8 cellular contexts compared by ENCODE assay signal in the genomic region with DNA sequence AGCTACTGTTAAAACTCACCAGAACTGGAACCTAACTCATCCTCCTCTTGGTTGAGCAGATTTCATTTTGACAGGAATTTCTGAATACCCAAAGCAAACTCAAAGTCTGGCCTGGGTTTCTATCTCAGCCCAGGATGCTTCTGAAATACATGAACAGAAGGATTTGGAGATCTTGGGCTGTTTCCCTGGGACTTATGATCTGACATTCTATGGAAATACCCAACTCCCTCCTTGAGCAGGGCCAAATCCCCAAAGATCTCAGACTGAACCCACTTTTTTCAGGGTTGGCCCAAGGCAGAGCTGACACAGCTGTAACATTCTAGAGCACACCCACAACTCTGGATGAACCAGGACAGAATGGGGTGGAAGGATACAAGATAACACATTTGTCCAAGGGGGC. TPM values are rescaled to one million over a fixed set of nuclear protein-coding genes. Genes with fewer than 3 reads are reported as not detected.
A peak's percentile ranks its signal among the peaks of the same experiment; 100 is the strongest.
DNase-seq lines count a peak whose midpoint lies in the region; TF ChIP-seq lines count a peak whose summit lies in the region.

No MANE protein-coding gene starts in this region.

- H3K9me3 ChIP-seq in ascending aorta: no peaks in the 10 kb centered on the region
- H3K9me3 ChIP-seq in tibial artery: no peaks in the 10 kb centered on the region
- H3K9me3 ChIP-seq in GM23248 (ENCODE audit: low read depth): no peaks in the 10 kb centered on the region

- peaks cover 4% of the 10 kb centered on the region; the same call in 1 of the 2 replicates for H4K20me1 ChIP-seq in GM23248 (ENCODE audit: insufficient read depth)

- no peaks in the 10 kb centered on the region for H3K27me3 Mint-ChIP-seq in activated T-cell treated with anti-CD3 and anti-CD28 coated beads, Interleukin-2, amount 50 U/mL, for 24 hours
- H3K27me3 Mint-ChIP-seq in mesothelial cell of epicardium (ENCODE audit: low read depth): no peaks in the 10 kb centered on the region

- H3K36me3 Mint-ChIP-seq in activated T-cell treated with anti-CD3 and anti-CD28 coated beads, Interleukin-2, amount 50 U/mL, for 24 hours (ENCODE audit: low read depth): peaks cover 19% of the 10 kb centered on the region
- no peaks in the 10 kb centered on the region for H3K36me3 Mint-ChIP-seq in mesothelial cell of epicardium

- no peak overlapping the region for H3K4me2 ChIP-seq in GM23248 (ENCODE audit: unreplicated experiment)

- TF ChIP-seq CTCF in ascending aorta (IDR thresholded peaks at IDR 0.05) (no peak), mesothelial cell of epicardium (IDR thresholded peaks at IDR 0.05; ENCODE audit: unreplicated experiment) (no peak), tibial artery (IDR thresholded peaks at IDR 0.05) (no peak)

- peak overlapping the region; percentile 97 for H3K27ac Mint-ChIP-seq in activated T-cell treated with anti-CD3 and anti-CD28 coated beads, Interleukin-2, amount 50 U/mL, for 24 hours
- H3K27ac Mint-ChIP-seq in mesothelial cell of epicardium: no peak overlapping the region

- in situ Hi-C loops in KBM-7 (cut with MboI; ENCODE audit: low pct_unique_long_range_greater_than_20kb, low sequenced_read_pairs): no loop called here
- in situ Hi-C loops in GM23248 (cut with MboI): no loop called here

- H2AFZ ChIP-seq in GM23248: no peak overlapping the region

- intact Hi-C loops in ascending aorta (cut with DNase I): loop anchor here (1.0 to 10.0 kb wide), 7 partner anchors 105 to 1355 kb away; partner anchors contain the start of genes CAB39L, FNDC3A, MED4 and NUDT15
- intact Hi-C loops in tibial artery (cut with DNase I; ENCODE audit: low total_unique reads): loop anchor here (2.0 to 10.0 kb wide), 2 partner anchors 73 to 105 kb away; partner anchors contain the start of gene RB1

- no peaks in the 10 kb centered on the region for H3K36me3 ChIP-seq in ascending aorta
- no peaks in the 10 kb centered on the region for H3K36me3 ChIP-seq in tibial artery
- H3K36me3 ChIP-seq in GM23248 (ENCODE audit: low read depth): no peaks in the 10 kb centered on the region

- H3K4me1 ChIP-seq in ascending aorta (peaks cover 6 to 10% of the 10 kb centered on the region in 2 donors), tibial artery (peaks cover 0 to 31% (median 22%) of the 10 kb centered on the region in 4 donors), GM23248 (ENCODE audit: insufficient read depth) (peaks cover 19% of the 10 kb centered on the region)

- peaks cover 25% of the 10 kb centered on the region for H3F3A ChIP-seq in GM23248 (ENCODE audit: insufficient read depth)

- H3K4me3 ChIP-seq in ascending aorta (peak overlapping the region in 1 of 2 donors; percentile 99), tibial artery (peak overlapping the region in 1 of 2 donors; percentile 78), GM23248 (no peak overlapping the region)

- H3K4me1 Mint-ChIP-seq in activated T-cell treated with anti-CD3 and anti-CD28 coated beads, Interleukin-2, amount 50 U/mL, for 24 hours (ENCODE audit: low read depth): peaks cover 51% of the 10 kb centered on the region
- peaks cover 36% of the 10 kb centered on the region for H3K4me1 Mint-ChIP-seq in mesothelial cell of epicardium

- H3K27ac ChIP-seq in ascending aorta (peak overlapping the region; percentile 100), tibial artery (peak overlapping the region; percentile 94 to 99), GM23248 (no peak overlapping the region)

- H3K27me3 ChIP-seq in ascending aorta: no peaks in the 10 kb centered on the region
- no peaks in the 10 kb centered on the region for H3K27me3 ChIP-seq in tibial artery
- no peaks in the 10 kb centered on the region for H3K27me3 ChIP-seq in GM23248 (replicated peaks; ENCODE audit: insufficient read depth)

- H3K9me3 Mint-ChIP-seq in activated T-cell treated with anti-CD3 and anti-CD28 coated beads, Interleukin-2, amount 50 U/mL, for 24 hours: no peaks in the 10 kb centered on the region
- peaks cover 3% of the 10 kb centered on the region for H3K9me3 Mint-ChIP-seq in mesothelial cell of epicardium

- no peak for DNase-seq in activated T-cell treated with anti-CD3 and anti-CD28 coated beads, Interleukin-2, amount 50 U/mL, for 24 hours
- no peak for DNase-seq in activated T-cell treated with anti-CD3 and anti-CD28 coated beads, Interleukin-2, amount 50 U/mL, for 48 hours
- DNase-seq in ascending aorta (ENCODE audit: low spot score in 2 of 2) (no peak), mesothelial cell of epicardium (ENCODE audit: low spot score in 2 of 2, unreplicated experiment in 2 of 2) (no peak), tibial artery (no peak), KBM-7 (no peak), GM23248 (no peak)
- no peak for DNase-seq in stimulated activated CD4-positive, alpha-beta T cell treated with anti-CD3 and anti-CD28 coated beads, Interleukin-4, amount 100 ng/mL, for 24 hours

- peaks cover 37% of the 10 kb centered on the region for H3K79me2 ChIP-seq in GM23248 (ENCODE audit: insufficient read depth)

- H3K9me2 ChIP-seq in GM23248 (ENCODE audit: insufficient read depth): no peaks in the 10 kb centered on the region

- peak overlapping the region; percentile 93 for H3K4me3 Mint-ChIP-seq in activated T-cell treated with anti-CD3 and anti-CD28 coated beads, Interleukin-2, amount 50 U/mL, for 24 hours
- peak overlapping the region; percentile 96 for H3K4me3 Mint-ChIP-seq in mesothelial cell of epicardium

- no peak overlapping the region for H3K9ac ChIP-seq in GM23248

RNA-seq across cellular contexts. Expression of gene ITM2B, which starts 1.1 kb away (rescaled TPM):
- total RNA-seq in ascending aorta (345 TPM), mesothelial cell of epicardium (244 to 250 TPM (median 249 TPM) in 3 replicates)
- total RNA-seq in GM23248 (2014; rRNA removed; shearing (Covaris generic)): 263 and 295 TPM in 2 replicates
- 689 and 690 TPM in 2 replicates for polyA plus RNA-seq in GM23248 (2016; fragmentation: Nextera tagmentation; extraction: Ambion mirVana)
